ENCODE assay signal across 1 cellular context in genomic region chr12:117155278-117156060, GRCh38.
TF ChIP-seq lines count a peak whose summit lies in the region.

No MANE protein-coding gene starts in this region.

TF ChIP-seq in HepG2, 621 proteins besides CTCF, POLR2A, EP300 and RAD21 (continued from another document and continues in another):
- TF ChIP-seq, protein P1, sequence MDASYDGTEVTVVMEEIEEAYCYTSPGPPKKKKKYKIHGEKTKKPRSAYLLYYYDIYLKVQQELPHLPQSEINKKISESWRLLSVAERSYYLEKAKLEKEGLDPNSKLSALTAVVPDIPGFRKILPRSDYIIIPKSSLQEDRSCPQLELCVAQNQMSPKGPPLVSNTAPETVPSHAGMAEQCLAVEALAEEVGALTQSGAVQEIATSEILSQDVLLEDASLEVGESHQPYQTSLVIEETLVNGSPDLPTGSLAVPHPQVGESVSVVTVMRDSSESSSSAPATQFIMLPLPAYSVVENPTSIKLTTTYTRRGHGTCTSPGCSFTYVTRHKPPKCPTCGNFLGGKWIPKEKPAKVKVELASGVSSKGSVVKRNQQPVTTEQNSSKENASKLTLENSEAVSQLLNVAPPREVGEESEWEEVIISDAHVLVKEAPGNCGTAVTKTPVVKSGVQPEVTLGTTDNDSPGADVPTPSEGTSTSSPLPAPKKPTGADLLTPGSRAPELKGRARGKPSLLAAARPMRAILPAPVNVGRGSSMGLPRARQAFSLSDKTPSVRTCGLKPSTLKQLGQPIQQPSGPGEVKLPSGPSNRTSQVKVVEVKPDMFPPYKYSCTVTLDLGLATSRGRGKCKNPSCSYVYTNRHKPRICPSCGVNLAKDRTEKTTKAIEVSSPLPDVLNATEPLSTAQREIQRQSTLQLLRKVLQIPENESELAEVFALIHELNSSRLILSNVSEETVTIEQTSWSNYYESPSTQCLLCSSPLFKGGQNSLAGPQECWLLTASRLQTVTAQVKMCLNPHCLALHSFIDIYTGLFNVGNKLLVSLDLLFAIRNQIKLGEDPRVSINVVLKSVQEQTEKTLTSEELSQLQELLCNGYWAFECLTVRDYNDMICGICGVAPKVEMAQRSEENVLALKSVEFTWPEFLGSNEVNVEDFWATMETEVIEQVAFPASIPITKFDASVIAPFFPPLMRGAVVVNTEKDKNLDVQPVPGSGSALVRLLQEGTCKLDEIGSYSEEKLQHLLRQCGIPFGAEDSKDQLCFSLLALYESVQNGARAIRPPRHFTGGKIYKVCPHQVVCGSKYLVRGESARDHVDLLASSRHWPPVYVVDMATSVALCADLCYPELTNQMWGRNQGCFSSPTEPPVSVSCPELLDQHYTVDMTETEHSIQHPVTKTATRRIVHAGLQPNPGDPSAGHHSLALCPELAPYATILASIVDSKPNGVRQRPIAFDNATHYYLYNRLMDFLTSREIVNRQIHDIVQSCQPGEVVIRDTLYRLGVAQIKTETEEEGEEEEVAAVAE (CRISPR knock-in tag; IDR thresholded peaks at IDR 0.05; ENCODE audit: borderline replicate concordance), result 0 out of 2 replicates have a peak, but pooled peaks have one; percentile 44
- TF ChIP-seq HNRNPUL1 (IDR thresholded peaks at IDR 0.05; ENCODE audit: low read depth, low read length) (no peak), MXI1 (IDR thresholded peaks at IDR 0.05; ENCODE audit: borderline replicate concordance, low read depth, low read length) (no peak), MTF1 (CRISPR knock-in tag; IDR thresholded peaks at IDR 0.05) (no peak), YY1 (IDR thresholded peaks at IDR 0.05; ENCODE audit: insufficient read depth, insufficient replicate concordance, low read depth, low read length) (peak; percentile 59), ZHX2 (IDR thresholded peaks at IDR 0.05; ENCODE audit: low read depth) (no peak), ZHX2 (CRISPR knock-in tag; IDR thresholded peaks at IDR 0.05; ENCODE audit: borderline replicate concordance) (no peak), ZNF547 (CRISPR knock-in tag; IDR thresholded peaks at IDR 0.05) (no peak), SRY (CRISPR knock-in tag; IDR thresholded peaks at IDR 0.05) (no peak), ZZZ3 (CRISPR knock-in tag; IDR thresholded peaks at IDR 0.05; ENCODE audit: borderline replicate concordance) (0 out of 2 replicates have a peak, but pooled peaks have one; percentile 53), ZNF576 (CRISPR knock-in tag; IDR thresholded peaks at IDR 0.05) (no peak), POLR2AphosphoS2 (IDR thresholded peaks at IDR 0.05; ENCODE audit: low read depth, low read length) (no peak), GTF3A (CRISPR knock-in tag; conservative IDR thresholded peaks at IDR 0.05) (no peak), CEBPZ (IDR thresholded peaks at IDR 0.05; ENCODE audit: low read length) (no peak), ZSCAN30 (CRISPR knock-in tag; IDR thresholded peaks at IDR 0.05) (no peak), ZNF260 (CRISPR knock-in tag; IDR thresholded peaks at IDR 0.05; ENCODE audit: borderline replicate concordance, low read depth) (no peak), FUBP1 (CRISPR knock-in tag; IDR thresholded peaks at IDR 0.05; ENCODE audit: borderline replicate concordance) (no peak), HNRNPL (IDR thresholded peaks at IDR 0.05; ENCODE audit: low read depth, low read length) (0 out of 2 replicates have a peak, but pooled peaks have one; percentile 23), HDAC1 (CRISPR knock-in tag; IDR thresholded peaks at IDR 0.05) (no peak), MEF2D (CRISPR knock-in tag; IDR thresholded peaks at IDR 0.05) (0 out of 2 replicates have a peak, but pooled peaks have one; percentile 4), PRMT3 (CRISPR knock-in tag; IDR thresholded peaks at IDR 0.05; ENCODE audit: borderline replicate concordance, low read depth) (no peak), HBP1 (CRISPR knock-in tag; IDR thresholded peaks at IDR 0.05; ENCODE audit: low read depth) (no peak), ZBTB38 (CRISPR knock-in tag; IDR thresholded peaks at IDR 0.05) (peak; percentile 90), ZNF879 (CRISPR knock-in tag; IDR thresholded peaks at IDR 0.05) (no peak), GRHL1 (CRISPR knock-in tag; conservative IDR thresholded peaks at IDR 0.05) (no peak), HNRNPH1 (optimal IDR thresholded peaks at IDR 0.05; ENCODE audit: low read depth, low read length) (no peak), ZNF780A (CRISPR knock-in tag; IDR thresholded peaks at IDR 0.05) (no peak)
- TF ChIP-seq, protein P2, sequence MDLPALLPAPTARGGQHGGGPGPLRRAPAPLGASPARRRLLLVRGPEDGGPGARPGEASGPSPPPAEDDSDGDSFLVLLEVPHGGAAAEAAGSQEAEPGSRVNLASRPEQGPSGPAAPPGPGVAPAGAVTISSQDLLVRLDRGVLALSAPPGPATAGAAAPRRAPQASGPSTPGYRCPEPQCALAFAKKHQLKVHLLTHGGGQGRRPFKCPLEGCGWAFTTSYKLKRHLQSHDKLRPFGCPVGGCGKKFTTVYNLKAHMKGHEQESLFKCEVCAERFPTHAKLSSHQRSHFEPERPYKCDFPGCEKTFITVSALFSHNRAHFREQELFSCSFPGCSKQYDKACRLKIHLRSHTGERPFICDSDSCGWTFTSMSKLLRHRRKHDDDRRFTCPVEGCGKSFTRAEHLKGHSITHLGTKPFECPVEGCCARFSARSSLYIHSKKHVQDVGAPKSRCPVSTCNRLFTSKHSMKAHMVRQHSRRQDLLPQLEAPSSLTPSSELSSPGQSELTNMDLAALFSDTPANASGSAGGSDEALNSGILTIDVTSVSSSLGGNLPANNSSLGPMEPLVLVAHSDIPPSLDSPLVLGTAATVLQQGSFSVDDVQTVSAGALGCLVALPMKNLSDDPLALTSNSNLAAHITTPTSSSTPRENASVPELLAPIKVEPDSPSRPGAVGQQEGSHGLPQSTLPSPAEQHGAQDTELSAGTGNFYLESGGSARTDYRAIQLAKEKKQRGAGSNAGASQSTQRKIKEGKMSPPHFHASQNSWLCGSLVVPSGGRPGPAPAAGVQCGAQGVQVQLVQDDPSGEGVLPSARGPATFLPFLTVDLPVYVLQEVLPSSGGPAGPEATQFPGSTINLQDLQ (CRISPR knock-in tag; IDR thresholded peaks at IDR 0.05), result no peak
- TF ChIP-seq, protein P3, sequence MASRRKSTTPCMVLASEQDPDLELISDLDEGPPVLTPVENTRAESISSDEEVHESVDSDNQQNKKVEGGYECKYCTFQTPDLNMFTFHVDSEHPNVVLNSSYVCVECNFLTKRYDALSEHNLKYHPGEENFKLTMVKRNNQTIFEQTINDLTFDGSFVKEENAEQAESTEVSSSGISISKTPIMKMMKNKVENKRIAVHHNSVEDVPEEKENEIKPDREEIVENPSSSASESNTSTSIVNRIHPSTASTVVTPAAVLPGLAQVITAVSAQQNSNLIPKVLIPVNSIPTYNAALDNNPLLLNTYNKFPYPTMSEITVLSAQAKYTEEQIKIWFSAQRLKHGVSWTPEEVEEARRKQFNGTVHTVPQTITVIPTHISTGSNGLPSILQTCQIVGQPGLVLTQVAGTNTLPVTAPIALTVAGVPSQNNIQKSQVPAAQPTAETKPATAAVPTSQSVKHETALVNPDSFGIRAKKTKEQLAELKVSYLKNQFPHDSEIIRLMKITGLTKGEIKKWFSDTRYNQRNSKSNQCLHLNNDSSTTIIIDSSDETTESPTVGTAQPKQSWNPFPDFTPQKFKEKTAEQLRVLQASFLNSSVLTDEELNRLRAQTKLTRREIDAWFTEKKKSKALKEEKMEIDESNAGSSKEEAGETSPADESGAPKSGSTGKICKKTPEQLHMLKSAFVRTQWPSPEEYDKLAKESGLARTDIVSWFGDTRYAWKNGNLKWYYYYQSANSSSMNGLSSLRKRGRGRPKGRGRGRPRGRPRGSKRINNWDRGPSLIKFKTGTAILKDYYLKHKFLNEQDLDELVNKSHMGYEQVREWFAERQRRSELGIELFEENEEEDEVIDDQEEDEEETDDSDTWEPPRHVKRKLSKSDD (CRISPR knock-in tag; IDR thresholded peaks at IDR 0.05; ENCODE audit: low read depth), result no peak
